In genomic region chr10:13716161-13717071, GRCh38 we compare ENCODE assay signal across 11 cellular contexts.
DNase-seq lines count a peak whose midpoint lies in the region; ATAC-seq, FAIRE-seq and TF ChIP-seq lines count a peak whose summit lies in the region.
"Had no signal": no experiment of that assay in that cellular context is flagged by ENCODE, and none has a peak within 500 bp of the region (broad histone marks: within the 10 kb centered on the region; RNA-seq: fewer than 3 reads in every experiment).

No MANE protein-coding gene starts in this region.

- no peak overlapping the region for H2AFZ ChIP-seq in GM12878 (ENCODE audit: control insufficient read depth, low read depth, low read length)

- no peak for ATAC-seq in GM12878
- ATAC-seq in GM18498 (IDR thresholded peaks at IDR 0.05; ENCODE audit: unreplicated experiment), result no peak
- ATAC-seq: Panc1 had no signal

- H3K4me3 ChIP-seq in GM12878, result no peak overlapping the region
- no peak overlapping the region for H3K4me3 ChIP-seq in tibial nerve
- H3K4me3 ChIP-seq: vagina had no signal

- H3K9me3 ChIP-seq in GM12878 (replicated peaks; ENCODE audit: control insufficient read depth, insufficient read depth, low read length) (no peaks in the 10 kb centered on the region), tibial nerve (no peaks in the 10 kb centered on the region)
- H3K9me3 ChIP-seq: vagina had no signal

- peaks cover 4% of the 10 kb centered on the region; the same call in 1 of the 2 replicates for H3K27me3 Mint-ChIP-seq in HFFc6 (ENCODE audit: insufficient read depth)

- intact Hi-C loops in GM12878 (cut with micrococcal nuclease; ENCODE audit: unreplicated experiment), result no loop called here

- CTCF ChIA-PET in GM12878 (lab: Yijun Ruan, JAX), result interaction anchor here (0.7 to 1.0 kb wide), 2 partner anchors 48 to 67 kb away, joined by 3 to 4 read pairs; no protein-coding TSS in a partner anchor

- RAD21 ChIA-PET in GM12878 (lab: Charles Lee; ENCODE audit: unreplicated experiment), result interaction anchor here (0.7 to 1.0 kb wide), 2 partner anchors 10 to 61 kb away, joined by 3 read pairs; no protein-coding TSS in a partner anchor

- peaks cover 29% of the 10 kb centered on the region for H3K36me3 Mint-ChIP-seq in HFFc6 (ENCODE audit: low read depth)

- TF ChIP-seq EP300 in GM12878 (IDR thresholded peaks at IDR 0.05; ENCODE audit: borderline replicate concordance in 1 of 2, control insufficient read depth in 1 of 2, low read depth in 2 of 2, low read length in 2 of 2), result no peak
- TF ChIP-seq EP300 in tibial nerve (IDR thresholded peaks at IDR 0.05), result peak in 1 of 2 donors; percentile 49

- no peaks in the 10 kb centered on the region for H3K9me3 Mint-ChIP-seq in HFFc6

- no peaks in the 10 kb centered on the region for H4K20me1 ChIP-seq in GM12878 (ENCODE audit: control insufficient read depth, insufficient read depth)

- 92% methylated on average over 9 of the region's 9 CpGs for WGBS in GM12878 (ENCODE audit: insufficient coverage, insufficient replicate concordance, low lambda C conversion rate, missing lambda C conversion rate)
- WGBS in tibial nerve, 2 donors, result 33 to 44% methylated on average over 9 of the region's 9 CpGs

- H3K36me3 ChIP-seq in GM12878 (ENCODE audit: control insufficient read depth in 2 of 2, insufficient read depth in 2 of 2, low read length in 1 of 2) (no peaks in the 10 kb centered on the region; a peak in 1 of 4 replicates), tibial nerve (no peaks in the 10 kb centered on the region)
- H3K36me3 ChIP-seq: vagina had no signal

- TSS peak; percentile 19 for BruUV-seq in GM12878 (replicated peaks; lab: Mats Ljungman, UMichigan)

- peak overlapping the region; percentile 34 for H3K4me3 Mint-ChIP-seq in HFFc6

- peaks cover 83% of the 10 kb centered on the region for H3K4me1 Mint-ChIP-seq in HFFc6 (ENCODE audit: low read depth)

- no peaks in the 10 kb centered on the region for H3K79me2 ChIP-seq in GM12878 (ENCODE audit: control insufficient read depth, insufficient read depth, low read length)

- peak overlapping the region; percentile 90 for H3K27ac Mint-ChIP-seq in HFFc6

- H3K27ac ChIP-seq in GM12878 (ENCODE audit: control insufficient read depth, insufficient read depth), result no peak overlapping the region
- H3K27ac ChIP-seq in tibial nerve, result peak overlapping the region in 2 of 4 donors; percentile 65 to 87
- H3K27ac ChIP-seq: vagina had no signal

- SMC1A ChIA-PET in GM12878 (lab: Charles Lee; ENCODE audit: uncharacterized antibody, unreplicated experiment), result interaction anchor here (1.2 to 5.0 kb wide), 6 partner anchors 10 to 55 kb away, joined by 3 to 19 read pairs (median 4); no protein-coding TSS in a partner anchor

- H3K4me1 ChIP-seq in GM12878 (ENCODE audit: control insufficient read depth, insufficient read depth, low read length) (peaks cover 38% of the 10 kb centered on the region), tibial nerve (peaks cover 0 to 69% (median 29%) of the 10 kb centered on the region in 4 donors)

- POLR2A ChIA-PET in GM12878 (lab: Charles Lee), result interaction anchor here (0.6 to 1.9 kb wide), 5 partner anchors 8 to 89 kb away, joined by 3 to 4 read pairs (median 3); no protein-coding TSS in a partner anchor

- TF ChIP-seq RAD21 in GM12878 (IDR thresholded peaks at IDR 0.05; ENCODE audit: insufficient read depth, low read depth, low read length), result no peak

- FAIRE-seq in GM12878 (lab: Jason Lieb, UNC), result no peak

- H3K27me3 ChIP-seq in GM12878 (replicated peaks in 1 of 2; ENCODE audit: control insufficient read depth in 2 of 2, insufficient read depth in 2 of 2, low read length in 1 of 2) (no peaks in the 10 kb centered on the region), tibial nerve (peaks cover 0 to 2% of the 10 kb centered on the region in 2 donors)
- H3K27me3 ChIP-seq: vagina had no signal

- in situ Hi-C loops in GM12878 (cut with MboI), result no loop called here

- TF ChIP-seq CTCF in HFFc6 (IDR thresholded peaks at IDR 0.05) (peak; percentile 11; the same call in 1 of the 2 replicates), GM12878 (IDR thresholded peaks at IDR 0.05 in 2 of 3, conservative IDR thresholded peaks at IDR 0.05 in 1 of 3; ENCODE audit: control insufficient read depth in 2 of 3, extremely low read depth in 1 of 3, insufficient read depth in 1 of 3, low read depth in 3 of 3, low read length in 3 of 3) (no peak), tibial nerve (IDR thresholded peaks at IDR 0.05) (no peak)

- no peak overlapping the region for H3K4me2 ChIP-seq in GM12878 (ENCODE audit: control insufficient read depth, insufficient read depth)

- TF ChIP-seq POLR2A in GM12878 (IDR thresholded peaks at IDR 0.05; ENCODE audit: low read depth, low read length) (no peak), tibial nerve (IDR thresholded peaks at IDR 0.05) (no peak)

- no peak overlapping the region for H3K9ac ChIP-seq in GM12878 (ENCODE audit: control insufficient read depth, insufficient read depth, low read length)

- DNase-seq in HFFc6, result peak; percentile 72
- no peak for DNase-seq in GM12878 (ENCODE audit: low read depth, low spot score)
- peak; percentile 88 for DNase-seq in islet precursor cell
- DNase-seq in tibial nerve (ENCODE audit: low spot score in 2 of 2), result peak; percentile 28 to 45
- no peak for DNase-seq in dedifferentiated amniotic fluid mesenchymal stem cell (ENCODE audit: extremely low spot score)
- no peak for DNase-seq in RPMI8226
- DNase-seq: DND-41, NCI-H2081 treated with DMSO at 0.1 percent for 48 hours had no signal

TF ChIP-seq in GM12878, 131 proteins besides CTCF, POLR2A, EP300 and RAD21:
- TF ChIP-seq DPF2 (IDR thresholded peaks at IDR 0.05) (no peak), ASH2L (IDR thresholded peaks at IDR 0.05; ENCODE audit: borderline replicate concordance, low read depth) (no peak), IKZF2 (IDR thresholded peaks at IDR 0.05) (no peak), ZNF217 (IDR thresholded peaks at IDR 0.05) (no peak), CREM (IDR thresholded peaks at IDR 0.05; ENCODE audit: low read depth) (no peak), SREBF2 (IDR thresholded peaks at IDR 0.05; ENCODE audit: low read length) (no peak), NBN (IDR thresholded peaks at IDR 0.05) (no peak), MEF2B (IDR thresholded peaks at IDR 0.05; ENCODE audit: partially characterized antibody, poor library complexity, severe bottlenecking) (no peak), RELB (IDR thresholded peaks at IDR 0.05; ENCODE audit: low read depth) (no peak), MAX (IDR thresholded peaks at IDR 0.05; ENCODE audit: low read depth, low read length) (no peak), MYB (IDR thresholded peaks at IDR 0.05; ENCODE audit: borderline replicate concordance, low read depth, low read length) (no peak), GABPA (IDR thresholded peaks at IDR 0.05; ENCODE audit: low read depth) (no peak), ATF3 (IDR thresholded peaks at IDR 0.05; ENCODE audit: borderline replicate concordance, extremely low read depth, low read depth, low read length) (no peak)
- TF ChIP-seq, protein P1, sequence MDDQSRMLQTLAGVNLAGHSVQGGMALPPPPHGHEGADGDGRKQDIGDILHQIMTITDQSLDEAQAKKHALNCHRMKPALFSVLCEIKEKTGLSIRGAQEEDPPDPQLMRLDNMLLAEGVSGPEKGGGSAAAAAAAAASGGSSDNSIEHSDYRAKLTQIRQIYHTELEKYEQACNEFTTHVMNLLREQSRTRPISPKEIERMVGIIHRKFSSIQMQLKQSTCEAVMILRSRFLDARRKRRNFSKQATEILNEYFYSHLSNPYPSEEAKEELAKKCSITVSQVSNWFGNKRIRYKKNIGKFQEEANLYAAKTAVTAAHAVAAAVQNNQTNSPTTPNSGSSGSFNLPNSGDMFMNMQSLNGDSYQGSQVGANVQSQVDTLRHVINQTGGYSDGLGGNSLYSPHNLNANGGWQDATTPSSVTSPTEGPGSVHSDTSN (IDR thresholded peaks at IDR 0.05; ENCODE audit: insufficient replicate concordance, low read depth, low read length), result no peak

Comparison
In these comparisons a context has a peak if more than half of its experiments do, and no peak if none do; other contexts are left out.
1. DNase-seq: peak in HFFc6 (single experiment), islet precursor cell (single experiment) and tibial nerve (2 of 2); none in GM12878 (single experiment), dedifferentiated amniotic fluid mesenchymal stem cell (single experiment) and RPMI8226 (single experiment).